25 cellular contexts compared by ENCODE assay signal in the genomic region with DNA sequence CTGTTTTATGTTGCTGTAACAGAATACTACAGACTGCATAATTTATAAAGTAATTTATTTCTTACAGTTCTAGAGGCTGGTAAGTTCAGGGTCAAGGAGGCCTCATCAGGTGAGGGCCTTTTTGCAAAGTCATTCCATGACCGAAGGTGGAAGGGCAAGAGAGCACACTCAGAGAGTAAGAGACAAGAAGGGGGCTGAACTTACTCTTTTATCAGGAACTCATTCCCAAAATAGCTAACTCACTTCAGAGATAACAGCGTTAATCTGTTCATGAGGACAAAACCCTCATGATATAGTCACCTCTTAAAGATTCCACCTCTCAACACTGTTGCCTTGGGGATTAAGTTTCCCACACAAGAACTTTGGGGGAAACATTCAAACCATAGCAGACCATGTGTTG. TPM values are rescaled to one million over a fixed set of nuclear protein-coding genes. Genes with fewer than 3 reads are reported as not detected.
"Had no signal": no experiment of that assay in that cellular context is flagged by ENCODE, and none has a peak within 500 bp of the region (broad histone marks: within the 10 kb centered on the region; RNA-seq: fewer than 3 reads in every experiment).

No MANE protein-coding gene starts in this region.

- H3K27ac ChIP-seq: body of pancreas, foreskin keratinocyte, prostate gland, stomach, suprapubic skin, uterus had no signal

- H3K4me1 Mint-ChIP-seq: activated B cell treated with CpG ODN at 0.5 μM for 24 hours; activated CD4-positive, alpha-beta T cell treated with anti-CD3 and anti-CD28 coated beads for 36 hours; activated naive CD8-positive, alpha-beta T cell treated with anti-CD3 and anti-CD28 coated beads, Interleukin-2, amount 10 ng/mL, durations not matched to agents 7 days and 5 days; naive thymus-derived CD8-positive, alpha-beta T cell; stimulated activated effector memory CD8-positive, alpha-beta T cell treated with anti-CD3 and anti-CD28 coated beads, Interleukin-12 subunit alpha, Interleukin-12 subunit beta, amount 100 ng/mL, for 72 hours had no signal

- H3K9me3 ChIP-seq: body of pancreas, prostate gland, stomach, suprapubic skin, uterus had no signal

- FAIRE-seq: kidney had no signal

- H3K36me3 ChIP-seq: prostate gland, uterus had no signal

- H3K4me1 ChIP-seq: body of pancreas, foreskin keratinocyte, prostate gland, stomach, suprapubic skin, uterus had no signal

- H3K9me3 Mint-ChIP-seq: activated B cell treated with CpG ODN at 0.5 μM for 24 hours; activated naive CD4-positive, alpha-beta T cell treated with anti-CD3 and anti-CD28 coated beads for 36 hours; activated naive CD8-positive, alpha-beta T cell treated with anti-CD3 and anti-CD28 coated beads, Interleukin-2, amount 10 ng/mL, durations not matched to agents 7 days and 5 days; activated T-cell treated with anti-CD3 and anti-CD28 coated beads, Interleukin-2, amount 50 U/mL, for 72 hours; dendritic cell treated with granulocyte-macrophage colony-stimulating factor and Interleukin-4, amounts not matched to agents 40 ng/mL and 50 ng/mL, for 4 days; naive thymus-derived CD8-positive, alpha-beta T cell; stimulated activated effector memory CD8-positive, alpha-beta T cell treated with anti-CD3 and anti-CD28 coated beads, Interleukin-12 subunit alpha, Interleukin-12 subunit beta, amount 100 ng/mL, for 72 hours had no signal

- H3K27ac Mint-ChIP-seq: activated B cell treated with CpG ODN at 0.5 μM for 24 hours; activated CD4-positive, alpha-beta T cell treated with anti-CD3 and anti-CD28 coated beads for 36 hours; activated naive CD4-positive, alpha-beta T cell treated with anti-CD3 and anti-CD28 coated beads for 36 hours; activated naive CD8-positive, alpha-beta T cell treated with anti-CD3 and anti-CD28 coated beads, Interleukin-2, amount 10 ng/mL, durations not matched to agents 7 days and 5 days; activated T-cell treated with anti-CD3 and anti-CD28 coated beads, Interleukin-2, amount 50 U/mL, for 72 hours; dendritic cell treated with granulocyte-macrophage colony-stimulating factor and Interleukin-4, amounts not matched to agents 40 ng/mL and 50 ng/mL, for 4 days; stimulated activated effector memory CD8-positive, alpha-beta T cell treated with anti-CD3 and anti-CD28 coated beads, Interleukin-12 subunit alpha, Interleukin-12 subunit beta, amount 100 ng/mL, for 72 hours; T-helper 17 cell had no signal

- H3K4me3 ChIP-seq: body of pancreas, lung, prostate gland, stomach, suprapubic skin, uterus had no signal

- DNase-seq: activated B cell treated with CpG ODN at 0.5 μM for 24 hours; activated CD4-positive, alpha-beta T cell treated with anti-CD3 and anti-CD28 coated beads for 36 hours; activated CD4-positive, alpha-beta T cell treated with anti-CD3 and anti-CD28 coated beads, Interleukin-2, amount 50 U/mL, for 4 hours; activated effector memory CD4-positive, alpha-beta T cell treated with Interleukin-2 at 50 U/mL for 16 hours; activated naive CD4-positive, alpha-beta T cell treated with anti-CD3 and anti-CD28 coated beads for 36 hours; activated naive CD8-positive, alpha-beta T cell treated with anti-CD3 and anti-CD28 coated beads, Interleukin-2, amount 10 ng/mL, durations not matched to agents 7 days and 5 days; activated T-cell treated with anti-CD3 and anti-CD28 coated beads, Interleukin-2, amount 50 U/mL, for 72 hours; body of pancreas; caudate nucleus; effector CD4-positive, alpha-beta T cell; foreskin keratinocyte; kidney; naive thymus-derived CD8-positive, alpha-beta T cell; stimulated activated CD4-positive, alpha-beta T cell treated with anti-CD3 and anti-CD28 coated beads, Interleukin-12 subunit alpha, Interleukin-12 subunit beta, amount 100 ng/mL, for 4 hours; stomach; T-helper 17 cell; uterus had no signal

- ATAC-seq: activated CD4-positive, alpha-beta T cell treated with anti-CD3 and anti-CD28 coated beads for 36 hours; activated T-cell treated with anti-CD3 and anti-CD28 coated beads, Interleukin-2, amount 50 U/mL, for 72 hours; body of pancreas; foreskin keratinocyte; naive thymus-derived CD8-positive, alpha-beta T cell; stimulated activated effector memory CD8-positive, alpha-beta T cell treated with anti-CD3 and anti-CD28 coated beads, Interleukin-12 subunit alpha, Interleukin-12 subunit beta, amount 100 ng/mL, for 72 hours; T-helper 17 cell had no signal

- H3K4me3 Mint-ChIP-seq: activated B cell treated with CpG ODN at 0.5 μM for 24 hours; activated CD4-positive, alpha-beta T cell treated with anti-CD3 and anti-CD28 coated beads for 36 hours; activated naive CD4-positive, alpha-beta T cell treated with anti-CD3 and anti-CD28 coated beads for 36 hours; activated naive CD8-positive, alpha-beta T cell treated with anti-CD3 and anti-CD28 coated beads, Interleukin-2, amount 10 ng/mL, durations not matched to agents 7 days and 5 days; activated T-cell treated with anti-CD3 and anti-CD28 coated beads, Interleukin-2, amount 50 U/mL, for 72 hours; dendritic cell treated with granulocyte-macrophage colony-stimulating factor and Interleukin-4, amounts not matched to agents 40 ng/mL and 50 ng/mL, for 4 days; naive thymus-derived CD8-positive, alpha-beta T cell; stimulated activated effector memory CD8-positive, alpha-beta T cell treated with anti-CD3 and anti-CD28 coated beads, Interleukin-12 subunit alpha, Interleukin-12 subunit beta, amount 100 ng/mL, for 72 hours; T-helper 17 cell had no signal

- H3K27me3 ChIP-seq: body of pancreas, foreskin keratinocyte, stomach, suprapubic skin, uterus had no signal

- H3K27me3 Mint-ChIP-seq: activated B cell treated with CpG ODN at 0.5 μM for 24 hours; activated CD4-positive, alpha-beta T cell treated with anti-CD3 and anti-CD28 coated beads for 36 hours; activated naive CD8-positive, alpha-beta T cell treated with anti-CD3 and anti-CD28 coated beads, Interleukin-2, amount 10 ng/mL, durations not matched to agents 7 days and 5 days; dendritic cell treated with granulocyte-macrophage colony-stimulating factor and Interleukin-4, amounts not matched to agents 40 ng/mL and 50 ng/mL, for 4 days; naive thymus-derived CD8-positive, alpha-beta T cell; T-helper 17 cell had no signal

RNA-seq across cellular contexts. Expression of a gene that starts 51.5 kb away (rescaled TPM):
- total RNA-seq: activated B cell treated with CpG ODN at 0.5 μM for 24 hours; activated CD4-positive, alpha-beta T cell treated with anti-CD3 and anti-CD28 coated beads for 36 hours; activated naive CD4-positive, alpha-beta T cell treated with anti-CD3 and anti-CD28 coated beads for 36 hours; activated naive CD8-positive, alpha-beta T cell treated with anti-CD3 and anti-CD28 coated beads, Interleukin-2, amount 10 ng/mL, durations not matched to agents 7 days and 5 days; activated T-cell treated with anti-CD3 and anti-CD28 coated beads, Interleukin-2, amount 50 U/mL, for 72 hours; body of pancreas; foreskin keratinocyte; glomerular endothelial cell; kidney; lung; naive thymus-derived CD8-positive, alpha-beta T cell; osteocyte; prostate gland; stomach; suprapubic skin; T-helper 17 cell; uterus had no signal
- polyA plus RNA-seq: esophagus; foreskin keratinocyte; lung; naive thymus-derived CD8-positive, alpha-beta T cell; stomach had no signal

RNA-seq across cellular contexts. Expression of a gene that starts 52.7 kb away (rescaled TPM):
- total RNA-seq: activated B cell treated with CpG ODN at 0.5 μM for 24 hours; activated CD4-positive, alpha-beta T cell treated with anti-CD3 and anti-CD28 coated beads for 36 hours; activated naive CD4-positive, alpha-beta T cell treated with anti-CD3 and anti-CD28 coated beads for 36 hours; activated naive CD8-positive, alpha-beta T cell treated with anti-CD3 and anti-CD28 coated beads, Interleukin-2, amount 10 ng/mL, durations not matched to agents 7 days and 5 days; activated T-cell treated with anti-CD3 and anti-CD28 coated beads, Interleukin-2, amount 50 U/mL, for 72 hours; body of pancreas; foreskin keratinocyte; glomerular endothelial cell; kidney; lung; naive thymus-derived CD8-positive, alpha-beta T cell; osteocyte; prostate gland; stomach; suprapubic skin; T-helper 17 cell; uterus had no signal
- polyA plus RNA-seq: esophagus; foreskin keratinocyte; lung; naive thymus-derived CD8-positive, alpha-beta T cell; stomach had no signal
